In the genomic region with DNA sequence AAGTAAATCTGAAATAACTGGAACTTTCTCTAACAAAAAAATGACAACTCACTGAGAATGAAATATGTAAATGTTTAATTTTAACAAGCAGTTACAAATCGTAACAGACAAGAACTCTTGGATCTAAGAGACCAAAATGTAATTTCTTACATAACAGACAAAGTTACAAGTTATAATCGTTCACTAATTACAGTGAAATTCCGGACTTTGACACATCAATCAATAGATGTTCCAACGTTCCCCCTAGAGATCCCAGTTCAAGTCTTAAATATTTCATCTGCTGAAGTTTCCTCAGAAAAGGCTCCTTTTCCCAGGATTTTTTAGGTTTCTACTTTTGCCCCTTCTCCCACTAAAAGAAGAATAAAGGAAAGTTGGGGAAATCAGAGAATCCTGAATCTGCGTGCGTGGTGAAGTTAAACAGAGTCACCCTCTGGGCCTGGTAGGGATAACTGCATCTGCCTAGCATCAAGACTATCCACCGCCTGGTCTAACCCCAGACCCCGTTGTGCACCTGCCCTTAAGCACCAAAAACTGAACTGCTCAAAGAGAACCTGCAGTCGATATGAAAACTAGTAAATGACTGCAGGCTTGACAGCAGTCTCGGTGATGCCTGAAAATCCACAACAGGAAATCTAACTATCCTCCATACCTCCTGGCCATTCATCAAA, we compare ENCODE assay signal across 8 cellular contexts. TPM values are rescaled to one million over a fixed set of nuclear protein-coding genes. Genes with fewer than 3 reads are reported as not detected.
DNase-seq lines count a peak whose midpoint lies in the region; TF ChIP-seq lines count a peak whose summit lies in the region.

No MANE protein-coding gene starts in this region.

- WGBS in thyroid gland, 2 donors, result 30 to 31% methylated on average over 9 to 10 of the region's 10 CpGs

- no peaks in the 10 kb centered on the region for H3K27me3 ChIP-seq in OCI-LY1 (ENCODE audit: insufficient read depth, low read length)
- H3K27me3 ChIP-seq in thyroid gland, result no peaks in the 10 kb centered on the region

- TF ChIP-seq POLR2A in thyroid gland (IDR thresholded peaks at IDR 0.05), result no peak

- H3K79me2 ChIP-seq in OCI-LY1 (ENCODE audit: insufficient read depth, low read length), result peaks cover 65% of the 10 kb centered on the region

- H3K27ac ChIP-seq in OCI-LY1 (ENCODE audit: low read depth, low read length, poor library complexity, severe bottlenecking) (peak overlapping the region; percentile 85), thyroid gland (peak overlapping the region; percentile 66 to 98 (median 98))

- no peaks in the 10 kb centered on the region for H3K9me3 Mint-ChIP-seq in MCF 10A (ENCODE audit: unreplicated experiment)

- peaks cover 20% of the 10 kb centered on the region for H3K4me1 Mint-ChIP-seq in MCF 10A (ENCODE audit: insufficient read depth, unreplicated experiment)

- no peak; the same call in 1 of the 2 replicates for TF ChIP-seq CTCF in OCI-LY1 (IDR thresholded peaks at IDR 0.05; ENCODE audit: low read length)
- TF ChIP-seq CTCF in MCF 10A (IDR thresholded peaks at IDR 0.05; ENCODE audit: unreplicated experiment), result no peak
- TF ChIP-seq CTCF in thyroid gland (IDR thresholded peaks at IDR 0.05), result no peak

- CTCF ChIA-PET in MCF 10A (lab: Yijun Ruan, JAX), result no interaction called here

- H3K4me1 ChIP-seq in OCI-LY1 (ENCODE audit: insufficient read depth, low read length, severe bottlenecking), result peaks cover 49% of the 10 kb centered on the region
- peaks cover 9 to 27% of the 10 kb centered on the region in 2 donors for H3K4me1 ChIP-seq in thyroid gland

- H3K4me3 Mint-ChIP-seq in MCF 10A (ENCODE audit: unreplicated experiment), result peak overlapping the region; percentile 99

- H3F3A ChIP-seq in OCI-LY1 (ENCODE audit: insufficient read depth, low read length), result no peaks in the 10 kb centered on the region; the same call in 1 of the 2 replicates

- H3K4me3 ChIP-seq in OCI-LY1 (ENCODE audit: low read depth, low read length, poor library complexity, severe bottlenecking) (peak overlapping the region; percentile 96), thyroid gland (replicated peaks in 1 of 3) (peak overlapping the region; percentile 40 to 88 (median 69))

- peak overlapping the region; percentile 73 for H3K9ac ChIP-seq in OCI-LY1 (ENCODE audit: low read length)

- no peaks in the 10 kb centered on the region for H3K27me3 Mint-ChIP-seq in MCF 10A (ENCODE audit: insufficient read depth, unreplicated experiment)

- peak overlapping the region; percentile 92 for H3K4me2 ChIP-seq in OCI-LY1 (ENCODE audit: low read length)

- POLR2A ChIA-PET in MCF 10A (lab: Yijun Ruan, JAX), result interaction anchor here (0.6 to 1.0 kb wide), 5 partner anchors 10 to 89 kb away, joined by 3 to 5 read pairs (median 4); no protein-coding TSS in a partner anchor

- H3K36me3 ChIP-seq in OCI-LY1 (ENCODE audit: insufficient read depth, low read length), result peaks cover 16% of the 10 kb centered on the region
- no peaks in the 10 kb centered on the region for H3K36me3 ChIP-seq in thyroid gland

- peaks cover 26% of the 10 kb centered on the region for H3K36me3 Mint-ChIP-seq in MCF 10A (ENCODE audit: insufficient read depth, unreplicated experiment)

- peak; percentile 34 for DNase-seq in stimulated activated CD4-positive, alpha-beta T cell treated with anti-CD3 and anti-CD28 coated beads, Interleukin-15, amount 100 ng/mL, for 24 hours
- DNase-seq in stimulated activated CD4-positive, alpha-beta T cell treated with anti-CD3 and anti-CD28 coated beads, Interleukin-2, amount 100 ng/mL, for 48 hours, result no peak
- DNase-seq in MCF 10A (ENCODE audit: unreplicated experiment) (no peak), lung microvascular endothelial cell (ENCODE audit: low read depth in 2 of 2) (peak; percentile 33 to 41), thyroid gland (peak in 1 of 2 donors; percentile 6), occipital lobe (lab: John Stamatoyannopoulos, UW) (no peak), DMS153 (lab: John Stamatoyannopoulos, UW) (no peak)

- H3K9me3 ChIP-seq in OCI-LY1 (ENCODE audit: low read length) (no peaks in the 10 kb centered on the region), thyroid gland (no peaks in the 10 kb centered on the region)

- BruUV-seq in MCF 10A (replicated peaks; lab: Mats Ljungman, UMichigan), result no TSS peak

- intact Hi-C loops in MCF 10A (cut with micrococcal nuclease) (loop anchor here (5.0 kb wide), 4 partner anchors 55 to 260 kb away; partner anchors contain the start of genes CASP3, CENPU and PRIMPOL), thyroid gland (cut with DNase I) (loop anchor here (5.0 kb wide), 1 partner anchor 65 kb away; no protein-coding TSS in a partner anchor)

- no peaks in the 10 kb centered on the region for H3K9me2 ChIP-seq in OCI-LY1 (ENCODE audit: low read depth, low read length)

- no peak overlapping the region for H2AFZ ChIP-seq in OCI-LY1 (ENCODE audit: low read length)

- H4K20me1 ChIP-seq in OCI-LY1 (ENCODE audit: insufficient read depth, low read length), result no peaks in the 10 kb centered on the region

- peak overlapping the region; percentile 88 for H3K27ac Mint-ChIP-seq in MCF 10A (ENCODE audit: low read depth, unreplicated experiment)

RNA-seq across cellular contexts. Expression of gene IRF2, which starts 2.3 kb away (rescaled TPM):
- 20.8 and 29.0 TPM in 2 replicates for total RNA-seq in MCF 10A (2022)
- 16.3 and 20.6 TPM in 2 replicates for total RNA-seq in lung microvascular endothelial cell
- 10 to 100 TPM; 24.7 to 39.8 (median 34.5) TPM for total RNA-seq in thyroid gland
- total RNA-seq in occipital lobe, result 9.4 TPM

Comparison
In these comparisons a context has a peak if more than half of its experiments do, and no peak if none do; other contexts are left out.
1. DNase-seq: peak in stimulated activated CD4-positive, alpha-beta T cell treated with anti-CD3 and anti-CD28 coated beads, Interleukin-15, amount 100 ng/mL, for 24 hours (single experiment) and lung microvascular endothelial cell (2 of 2); none in stimulated activated CD4-positive, alpha-beta T cell treated with anti-CD3 and anti-CD28 coated beads, Interleukin-2, amount 100 ng/mL, for 48 hours (0 of 2), MCF 10A (single experiment), occipital lobe (single experiment) and DMS153 (single experiment).